Comparison of ENCODE assay signal across 9 cellular contexts in genomic region chr2:240149943-240150784, GRCh38. TPM values are rescaled to one million over a fixed set of nuclear protein-coding genes. Genes with fewer than 3 reads are reported as not detected.
A peak's percentile ranks its signal among the peaks of the same experiment; 100 is the strongest.
DNase-seq lines count a peak whose midpoint lies in the region; ATAC-seq and TF ChIP-seq lines count a peak whose summit lies in the region.
"Had no signal": no experiment of that assay in that cellular context is flagged by ENCODE, and none has a peak within 500 bp of the region (broad histone marks: within the 10 kb centered on the region; RNA-seq: fewer than 3 reads in every experiment).

No MANE protein-coding gene starts in this region.

- peaks cover 7% of the 10 kb centered on the region for H3K27me3 Mint-ChIP-seq in endothelial cell (ENCODE audit: unreplicated experiment)
- H3K27me3 Mint-ChIP-seq in natural killer cell treated with Interleukin-12 subunit alpha and Interleukin-12 subunit beta and Interleukin-15 and Interleukin-18, amount 100 ng/mL, for 72 hours, result peaks cover 15 to 23% of the 10 kb centered on the region in 2 donors

- H3K4me3 Mint-ChIP-seq in endothelial cell (ENCODE audit: unreplicated experiment), result no peak overlapping the region
- no peak overlapping the region for H3K4me3 Mint-ChIP-seq in natural killer cell treated with Interleukin-12 subunit alpha and Interleukin-12 subunit beta and Interleukin-15 and Interleukin-18, amount 100 ng/mL, for 72 hours

- H3K4me1 Mint-ChIP-seq in endothelial cell (ENCODE audit: unreplicated experiment), result no peaks in the 10 kb centered on the region
- H3K4me1 Mint-ChIP-seq in natural killer cell treated with Interleukin-12 subunit alpha and Interleukin-12 subunit beta and Interleukin-15 and Interleukin-18, amount 100 ng/mL, for 72 hours (ENCODE audit: low read depth in 2 of 2), result peaks cover 0 to 4% of the 10 kb centered on the region in 2 donors

- peak; percentile 37 to 39 for ATAC-seq in natural killer cell treated with Interleukin-12 subunit alpha and Interleukin-12 subunit beta and Interleukin-15 and Interleukin-18, amount 100 ng/mL, for 72 hours
- ATAC-seq in GM19035 (IDR thresholded peaks at IDR 0.05; ENCODE audit: unreplicated experiment), result no peak

- TF ChIP-seq CTCF in WI38 (IDR thresholded peaks at IDR 0.05; ENCODE audit: low read depth, low read length) (peak; percentile 83), endothelial cell (IDR thresholded peaks at IDR 0.05; ENCODE audit: unreplicated experiment) (peak; percentile 73)

- no peaks in the 10 kb centered on the region for H3K9me3 Mint-ChIP-seq in endothelial cell (ENCODE audit: unreplicated experiment)
- no peaks in the 10 kb centered on the region for H3K9me3 Mint-ChIP-seq in natural killer cell treated with Interleukin-12 subunit alpha and Interleukin-12 subunit beta and Interleukin-15 and Interleukin-18, amount 100 ng/mL, for 72 hours

- no peak overlapping the region for H3K4me3 ChIP-seq in WI38 (ENCODE audit: low read depth, low read length)
- H3K4me3 ChIP-seq: SK-N-MC had no signal

- DNase-seq in Daoy (ENCODE audit: low read depth) (peak; percentile 46), HuH-7 (ENCODE audit: low spot score) (peak; percentile 82), endothelial cell (ENCODE audit: low spot score) (peak; percentile 69), midbrain (lab: John Stamatoyannopoulos, UW) (no peak), GF-D8 (lab: John Stamatoyannopoulos, UW) (no peak)
- peak; percentile 48 for DNase-seq in natural killer cell treated with Interleukin-12 subunit alpha and Interleukin-12 subunit beta and Interleukin-15 and Interleukin-18, amount 100 ng/mL, for 72 hours (ENCODE audit: low spot score)

- no peaks in the 10 kb centered on the region for H3K36me3 Mint-ChIP-seq in endothelial cell (ENCODE audit: low read depth, unreplicated experiment)
- no peaks in the 10 kb centered on the region for H3K36me3 Mint-ChIP-seq in natural killer cell treated with Interleukin-12 subunit alpha and Interleukin-12 subunit beta and Interleukin-15 and Interleukin-18, amount 100 ng/mL, for 72 hours

- no peak overlapping the region for H3K27ac Mint-ChIP-seq in endothelial cell (ENCODE audit: unreplicated experiment)
- H3K27ac Mint-ChIP-seq in natural killer cell treated with Interleukin-12 subunit alpha and Interleukin-12 subunit beta and Interleukin-15 and Interleukin-18, amount 100 ng/mL, for 72 hours, result no peak overlapping the region

RNA-seq across cellular contexts. Expression of gene OTOS, which starts 9.7 kb away (rescaled TPM):
- 0.34 TPM in 1 of 2 replicates, not detected in the other for total RNA-seq in Daoy (2014; rRNA removed; shearing (Covaris generic))
- not detected for total RNA-seq in endothelial cell (ENCODE audit: unreplicated experiment)
- total RNA-seq in natural killer cell treated with Interleukin-12 subunit alpha and Interleukin-12 subunit beta and Interleukin-15 and Interleukin-18, amount 100 ng/mL, for 72 hours, result not detected

RNA-seq across cellular contexts. Expression of gene COPS9, which starts 14.1 kb away (rescaled TPM):
- 160 and 169 TPM in 2 replicates for total RNA-seq in Daoy (2014; rRNA removed; shearing (Covaris generic))
- total RNA-seq in endothelial cell (ENCODE audit: unreplicated experiment), result 165 TPM
- total RNA-seq in natural killer cell treated with Interleukin-12 subunit alpha and Interleukin-12 subunit beta and Interleukin-15 and Interleukin-18, amount 100 ng/mL, for 72 hours, result 100 to 1,000 TPM; 117 to 131 TPM

Comparison
In these comparisons a context has a peak if more than half of its experiments do, and no peak if none do; other contexts are left out.
1. DNase-seq: peak in Daoy (single experiment), HuH-7 (single experiment), endothelial cell (single experiment) and natural killer cell treated with Interleukin-12 subunit alpha and Interleukin-12 subunit beta and Interleukin-15 and Interleukin-18, amount 100 ng/mL, for 72 hours (single experiment); none in midbrain (single experiment) and GF-D8 (single experiment).